In the genomic region with DNA sequence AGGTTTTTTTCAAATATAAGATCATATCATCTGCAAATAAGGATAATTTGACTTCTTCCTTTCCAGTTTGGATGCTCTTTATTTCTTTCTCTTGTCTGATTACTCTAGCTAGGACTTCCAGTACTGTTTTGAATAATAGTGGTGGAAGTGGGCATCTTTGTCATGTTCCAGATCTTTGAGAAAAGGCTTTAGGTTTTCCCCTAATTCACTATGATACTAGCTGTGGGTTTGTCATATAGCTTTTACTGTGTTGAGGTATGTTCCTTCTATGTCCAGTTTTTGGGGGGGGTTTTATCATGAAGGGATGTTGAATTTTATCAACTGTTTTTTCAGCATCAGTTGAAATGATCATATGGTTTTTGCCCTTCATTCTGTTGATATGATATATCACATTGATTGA, we compare ENCODE assay signal across 2 cellular contexts. TPM values are rescaled to one million over a fixed set of nuclear protein-coding genes. Genes with fewer than 3 reads are reported as not detected.
"Had no signal": no experiment of that assay in that cellular context is flagged by ENCODE, and none has a peak within 500 bp of the region (broad histone marks: within the 10 kb centered on the region; RNA-seq: fewer than 3 reads in every experiment).

No MANE protein-coding gene starts in this region.

RNA-seq across cellular contexts. Expression of a gene that starts 10.4 kb away (rescaled TPM):
- total RNA-seq: GM23338, IMR-90 had no signal
